ENCODE assay signal across 16 cellular contexts in genomic region chr1:182338806-182339370, GRCh38.
"Had no signal": no experiment of that assay in that cellular context is flagged by ENCODE, and none has a peak within 500 bp of the region (broad histone marks: within the 10 kb centered on the region; RNA-seq: fewer than 3 reads in every experiment).

No MANE protein-coding gene starts in this region.

- H3K27me3 Mint-ChIP-seq: activated CD4-positive, alpha-beta memory T cell treated with anti-CD3 and anti-CD28 coated beads for 36 hours had no signal

- H3K27me3 ChIP-seq: transverse colon had no signal

- H3K4me3 ChIP-seq: transverse colon had no signal

- H3K9me3 Mint-ChIP-seq: activated CD4-positive, alpha-beta memory T cell treated with anti-CD3 and anti-CD28 coated beads for 36 hours; activated naive CD4-positive, alpha-beta T cell treated with anti-CD3 and anti-CD28 coated beads, Interleukin-2, amount 50 U/mL, for 72 hours; activated T-cell treated with anti-CD3 and anti-CD28 coated beads, Interleukin-2, amount 50 U/mL, for 4 hours; central memory CD8-positive, alpha-beta T cell; memory B cell; natural killer cell treated with Interleukin-12 subunit alpha and Interleukin-12 subunit beta and Interleukin-15 and Interleukin-18, amount 100 ng/mL, for 72 hours; stimulated activated memory B cell treated with anti-CD40 and anti-IgM and Interleukin-4, amounts not matched to agents 10 μg/mL and 1 μg/mL and 100 μg/mL, for 72 hours; T-helper 2 cell treated with Interferon-gamma antibody and Interleukin-4, amounts not matched to agents 5 μg/mL and 100 μg/mL, for 36 hours had no signal

- H3K9me3 ChIP-seq: transverse colon had no signal

- H3K4me3 Mint-ChIP-seq: activated CD4-positive, alpha-beta memory T cell treated with anti-CD3 and anti-CD28 coated beads for 36 hours; activated CD8-positive, alpha-beta memory T cell treated with anti-CD3 and anti-CD28 coated beads, Interleukin-2, amount 10 ng/mL, durations not matched to agents 7 days and 5 days; activated T-cell treated with anti-CD3 and anti-CD28 coated beads, Interleukin-2, amount 50 U/mL, for 4 hours; central memory CD8-positive, alpha-beta T cell; memory B cell; natural killer cell treated with Interleukin-12 subunit alpha and Interleukin-12 subunit beta and Interleukin-15 and Interleukin-18, amount 100 ng/mL, for 72 hours; stimulated activated memory B cell treated with anti-CD40 and anti-IgM and Interleukin-4, amounts not matched to agents 10 μg/mL and 1 μg/mL and 100 μg/mL, for 72 hours; T-helper 2 cell treated with Interferon-gamma antibody and Interleukin-4, amounts not matched to agents 5 μg/mL and 100 μg/mL, for 36 hours had no signal

- H3K4me1 Mint-ChIP-seq: activated CD8-positive, alpha-beta memory T cell treated with anti-CD3 and anti-CD28 coated beads, Interleukin-2, amount 10 ng/mL, durations not matched to agents 7 days and 5 days; central memory CD8-positive, alpha-beta T cell had no signal

- H3K27ac ChIP-seq: VCaP had no signal

- H3K4me1 ChIP-seq: transverse colon had no signal

- H3K27ac Mint-ChIP-seq: activated CD4-positive, alpha-beta memory T cell treated with anti-CD3 and anti-CD28 coated beads for 36 hours; activated CD8-positive, alpha-beta memory T cell treated with anti-CD3 and anti-CD28 coated beads, Interleukin-2, amount 10 ng/mL, durations not matched to agents 7 days and 5 days; memory B cell; natural killer cell treated with Interleukin-12 subunit alpha and Interleukin-12 subunit beta and Interleukin-15 and Interleukin-18, amount 100 ng/mL, for 72 hours; stimulated activated memory B cell treated with anti-CD40 and anti-IgM and Interleukin-4, amounts not matched to agents 10 μg/mL and 1 μg/mL and 100 μg/mL, for 72 hours; T-helper 2 cell treated with Interferon-gamma antibody and Interleukin-4, amounts not matched to agents 5 μg/mL and 100 μg/mL, for 36 hours had no signal

- H3K36me3 Mint-ChIP-seq: activated CD4-positive, alpha-beta memory T cell treated with anti-CD3 and anti-CD28 coated beads for 36 hours; activated CD8-positive, alpha-beta memory T cell treated with anti-CD3 and anti-CD28 coated beads, Interleukin-2, amount 10 ng/mL, durations not matched to agents 7 days and 5 days; activated naive CD4-positive, alpha-beta T cell treated with anti-CD3 and anti-CD28 coated beads, Interleukin-2, amount 50 U/mL, for 72 hours; memory B cell; natural killer cell treated with Interleukin-12 subunit alpha and Interleukin-12 subunit beta and Interleukin-15 and Interleukin-18, amount 100 ng/mL, for 72 hours; stimulated activated memory B cell treated with anti-CD40 and anti-IgM and Interleukin-4, amounts not matched to agents 10 μg/mL and 1 μg/mL and 100 μg/mL, for 72 hours had no signal

- ATAC-seq: activated CD8-positive, alpha-beta memory T cell treated with anti-CD3 and anti-CD28 coated beads, Interleukin-2, amount 10 ng/mL, durations not matched to agents 7 days and 5 days; activated naive CD4-positive, alpha-beta T cell treated with anti-CD3 and anti-CD28 coated beads, Interleukin-2, amount 50 U/mL, for 72 hours; activated T-cell treated with anti-CD3 and anti-CD28 coated beads, Interleukin-2, amount 50 U/mL, for 4 hours; left lobe of liver; stimulated activated memory B cell treated with anti-CD40 and anti-IgM and Interleukin-4, amounts not matched to agents 10 μg/mL and 1 μg/mL and 100 μg/mL, for 72 hours had no signal

- DNase-seq: activated CD4-positive, alpha-beta memory T cell treated with anti-CD3 and anti-CD28 coated beads for 36 hours; activated CD8-positive, alpha-beta memory T cell treated with anti-CD3 and anti-CD28 coated beads, Interleukin-2, amount 10 ng/mL, durations not matched to agents 7 days and 5 days; activated effector memory CD4-positive, alpha-beta T cell treated with anti-CD3 and anti-CD28 coated beads, Interleukin-2, amount 50 U/mL, for 16 hours; activated T-cell treated with anti-CD3 and anti-CD28 coated beads, Interleukin-2, amount 50 U/mL, for 4 hours; amniotic stem cell; effector CD8-positive, alpha-beta T cell; stimulated activated CD4-positive, alpha-beta T cell treated with anti-CD3 and anti-CD28 coated beads, Interleukin-2, amount 100 ng/mL, for 48 hours; transverse colon had no signal

- H3K36me3 ChIP-seq: transverse colon had no signal
